ENCODE assay signal across 8 cellular contexts in genomic region chr10:93376372-93377296, GRCh38.
A peak's percentile ranks its signal among the peaks of the same experiment; 100 is the strongest.
DNase-seq lines count a peak whose midpoint lies in the region; ATAC-seq and TF ChIP-seq lines count a peak whose summit lies in the region.

No MANE protein-coding gene starts in this region.

- H3K27me3 ChIP-seq in spleen (replicated peaks in 1 of 7): no peaks in the 10 kb centered on the region

- no peak overlapping the region for H3K27ac Mint-ChIP-seq in T-cell

- peaks cover 0 to 16% (median 3%) of the 10 kb centered on the region in 6 donors for H3K4me1 ChIP-seq in spleen

- WGBS in spleen, 5 donors: 46 to 55% (median 54%) methylated on average over 10 of the region's 10 CpGs

- no peaks in the 10 kb centered on the region for H3K36me3 Mint-ChIP-seq in T-cell

- H3K36me3 ChIP-seq in spleen: peaks cover 0 to 41% (median 6%) of the 10 kb centered on the region in 6 donors

- intact Hi-C loops in spleen (cut with DNase I; ENCODE audit: low total_unique reads): loop anchor here (2.0 kb wide), 1 partner anchor 106 kb away; the partner anchor contains the start of gene MYOF

- peak overlapping the region in 4 of 8 donors; percentile 3 to 59 (median 35) for H3K27ac ChIP-seq in spleen

- DNase-seq in CMK (ENCODE audit: low read depth) (peak; percentile 68), NCI-H1048 (lab: John Stamatoyannopoulos, UW) (peak; percentile 35), T-cell (peak in 25 of 34 experiments; percentile 3 to 57 (median 20)), cerebellum (ENCODE audit: low spot score) (peak; percentile 66), kidney tubule cell (ENCODE audit: low spot score) (peak; percentile 81), spleen (no peak), occipital lobe (lab: John Stamatoyannopoulos, UW) (no peak)

- no peak overlapping the region for H3K4me3 Mint-ChIP-seq in T-cell

- H3K4me3 ChIP-seq in spleen: no peak overlapping the region

- no peaks in the 10 kb centered on the region for H3K9me3 Mint-ChIP-seq in T-cell

- TF ChIP-seq CTCF in spleen (IDR thresholded peaks at IDR 0.05 in 8 of 11, conservative IDR thresholded peaks at IDR 0.05 in 3 of 11): peak; percentile 64 to 92 (median 86)

- peaks cover 2 to 8% of the 10 kb centered on the region in 2 donors for H3K27me3 Mint-ChIP-seq in T-cell

- ATAC-seq in GM19468 (IDR thresholded peaks at IDR 0.05; ENCODE audit: extremely low read depth, unreplicated experiment) (peak; percentile 46), T-cell (replicated peaks in 1 of 4) (peak; percentile 58 to 79 (median 72))

- CTCF ChIA-PET in T-cell (lab: Charles Lee): interaction anchor here (0.6 to 6.2 kb wide), 49 partner anchors 9 to 526 kb away, joined by 3 to 182 read pairs (median 4); partner anchors contain the start of genes CEP55 (in 2 of the 2) and MYOF (in 2 of the 2)

- H3K4me1 Mint-ChIP-seq in T-cell: peaks cover 0 to 12% (median 9%) of the 10 kb centered on the region in 3 donors

- POLR2A ChIA-PET in T-cell (lab: Charles Lee): interaction anchor here (0.6 to 1.5 kb wide), 4 partner anchors 37 to 127 kb away, joined by 3 to 5 read pairs (median 4); partner anchors contain the start of gene MYOF (in 1 of the 2)

- no peaks in the 10 kb centered on the region for H3K9me3 ChIP-seq in spleen

- no peak for TF ChIP-seq POLR2A in spleen (IDR thresholded peaks at IDR 0.05)

Comparison
In these comparisons a context has a peak if more than half of its experiments do, and no peak if none do; other contexts are left out.
1. DNase-seq: peak in CMK (single experiment), NCI-H1048 (single experiment), T-cell (25 of 34), cerebellum (single experiment) and kidney tubule cell (single experiment); none in spleen (single experiment) and occipital lobe (single experiment).